Comparison of ENCODE assay signal across 3 cellular contexts in genomic region chr2:231800493-231801091, GRCh38.
TF ChIP-seq lines count a peak whose summit lies in the region.

No MANE protein-coding gene starts in this region.

TF ChIP-seq in A549, 52 proteins besides CTCF, POLR2A, EP300 and RAD21:
- TF ChIP-seq, protein P1, sequence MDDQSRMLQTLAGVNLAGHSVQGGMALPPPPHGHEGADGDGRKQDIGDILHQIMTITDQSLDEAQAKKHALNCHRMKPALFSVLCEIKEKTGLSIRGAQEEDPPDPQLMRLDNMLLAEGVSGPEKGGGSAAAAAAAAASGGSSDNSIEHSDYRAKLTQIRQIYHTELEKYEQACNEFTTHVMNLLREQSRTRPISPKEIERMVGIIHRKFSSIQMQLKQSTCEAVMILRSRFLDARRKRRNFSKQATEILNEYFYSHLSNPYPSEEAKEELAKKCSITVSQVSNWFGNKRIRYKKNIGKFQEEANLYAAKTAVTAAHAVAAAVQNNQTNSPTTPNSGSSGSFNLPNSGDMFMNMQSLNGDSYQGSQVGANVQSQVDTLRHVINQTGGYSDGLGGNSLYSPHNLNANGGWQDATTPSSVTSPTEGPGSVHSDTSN (IDR thresholded peaks at IDR 0.05), result no peak
- TF ChIP-seq NFE2L2 (conservative IDR thresholded peaks at IDR 0.05; ENCODE audit: low read length) (no peak), CBX2 (IDR thresholded peaks at IDR 0.05; ENCODE audit: borderline replicate concordance, low read depth) (no peak), FOSL2 (IDR thresholded peaks at IDR 0.05) (no peak), FOSL2 (CRISPR knock-in tag; IDR thresholded peaks at IDR 0.05) (no peak), HMGXB4 (CRISPR knock-in tag; IDR thresholded peaks at IDR 0.05; ENCODE audit: borderline replicate concordance) (no peak), RCOR1 (IDR thresholded peaks at IDR 0.05; ENCODE audit: low read depth, low read length) (no peak), ATOH8 (CRISPR knock-in tag; IDR thresholded peaks at IDR 0.05; ENCODE audit: low read depth) (no peak), ESRRA (IDR thresholded peaks at IDR 0.05; ENCODE audit: borderline replicate concordance, low read length) (no peak), FOSB (CRISPR knock-in tag; IDR thresholded peaks at IDR 0.05) (no peak), GATA3 (IDR thresholded peaks at IDR 0.05; ENCODE audit: borderline replicate concordance) (no peak), JUN (IDR thresholded peaks at IDR 0.05) (no peak)
- TF ChIP-seq, protein P2, sequence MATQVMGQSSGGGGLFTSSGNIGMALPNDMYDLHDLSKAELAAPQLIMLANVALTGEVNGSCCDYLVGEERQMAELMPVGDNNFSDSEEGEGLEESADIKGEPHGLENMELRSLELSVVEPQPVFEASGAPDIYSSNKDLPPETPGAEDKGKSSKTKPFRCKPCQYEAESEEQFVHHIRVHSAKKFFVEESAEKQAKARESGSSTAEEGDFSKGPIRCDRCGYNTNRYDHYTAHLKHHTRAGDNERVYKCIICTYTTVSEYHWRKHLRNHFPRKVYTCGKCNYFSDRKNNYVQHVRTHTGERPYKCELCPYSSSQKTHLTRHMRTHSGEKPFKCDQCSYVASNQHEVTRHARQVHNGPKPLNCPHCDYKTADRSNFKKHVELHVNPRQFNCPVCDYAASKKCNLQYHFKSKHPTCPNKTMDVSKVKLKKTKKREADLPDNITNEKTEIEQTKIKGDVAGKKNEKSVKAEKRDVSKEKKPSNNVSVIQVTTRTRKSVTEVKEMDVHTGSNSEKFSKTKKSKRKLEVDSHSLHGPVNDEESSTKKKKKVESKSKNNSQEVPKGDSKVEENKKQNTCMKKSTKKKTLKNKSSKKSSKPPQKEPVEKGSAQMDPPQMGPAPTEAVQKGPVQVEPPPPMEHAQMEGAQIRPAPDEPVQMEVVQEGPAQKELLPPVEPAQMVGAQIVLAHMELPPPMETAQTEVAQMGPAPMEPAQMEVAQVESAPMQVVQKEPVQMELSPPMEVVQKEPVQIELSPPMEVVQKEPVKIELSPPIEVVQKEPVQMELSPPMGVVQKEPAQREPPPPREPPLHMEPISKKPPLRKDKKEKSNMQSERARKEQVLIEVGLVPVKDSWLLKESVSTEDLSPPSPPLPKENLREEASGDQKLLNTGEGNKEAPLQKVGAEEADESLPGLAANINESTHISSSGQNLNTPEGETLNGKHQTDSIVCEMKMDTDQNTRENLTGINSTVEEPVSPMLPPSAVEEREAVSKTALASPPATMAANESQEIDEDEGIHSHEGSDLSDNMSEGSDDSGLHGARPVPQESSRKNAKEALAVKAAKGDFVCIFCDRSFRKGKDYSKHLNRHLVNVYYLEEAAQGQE (IDR thresholded peaks at IDR 0.05), result no peak

TF ChIP-seq in GM12878, 131 proteins besides CTCF, POLR2A, EP300 and RAD21:
- TF ChIP-seq DPF2 (IDR thresholded peaks at IDR 0.05), result no peak
- TF ChIP-seq SMC3 (IDR thresholded peaks at IDR 0.05; ENCODE audit: borderline replicate concordance, low read length), result 0 out of 2 replicates have a peak, but pooled peaks have one; percentile 3

TF ChIP-seq in liver, 16 proteins besides CTCF, POLR2A, EP300 and RAD21:
- TF ChIP-seq RXRA (IDR thresholded peaks at IDR 0.05), result peak in 1 of 2 donors; percentile 29
- peak in 1 of 2 donors; percentile 27 for TF ChIP-seq JUND (IDR thresholded peaks at IDR 0.05)
- TF ChIP-seq GABPA (IDR thresholded peaks at IDR 0.05 in 1 of 2, conservative IDR thresholded peaks at IDR 0.05 in 1 of 2), result no peak
- TF ChIP-seq SP1 (IDR thresholded peaks at IDR 0.05), result peak; percentile 45
- peak; percentile 47 to 75 for TF ChIP-seq HNF4A (conservative IDR thresholded peaks at IDR 0.05)
TF ChIP-seq in liver: peak in this region for 4.
